12 cellular contexts compared by ENCODE assay signal in the genomic region with DNA sequence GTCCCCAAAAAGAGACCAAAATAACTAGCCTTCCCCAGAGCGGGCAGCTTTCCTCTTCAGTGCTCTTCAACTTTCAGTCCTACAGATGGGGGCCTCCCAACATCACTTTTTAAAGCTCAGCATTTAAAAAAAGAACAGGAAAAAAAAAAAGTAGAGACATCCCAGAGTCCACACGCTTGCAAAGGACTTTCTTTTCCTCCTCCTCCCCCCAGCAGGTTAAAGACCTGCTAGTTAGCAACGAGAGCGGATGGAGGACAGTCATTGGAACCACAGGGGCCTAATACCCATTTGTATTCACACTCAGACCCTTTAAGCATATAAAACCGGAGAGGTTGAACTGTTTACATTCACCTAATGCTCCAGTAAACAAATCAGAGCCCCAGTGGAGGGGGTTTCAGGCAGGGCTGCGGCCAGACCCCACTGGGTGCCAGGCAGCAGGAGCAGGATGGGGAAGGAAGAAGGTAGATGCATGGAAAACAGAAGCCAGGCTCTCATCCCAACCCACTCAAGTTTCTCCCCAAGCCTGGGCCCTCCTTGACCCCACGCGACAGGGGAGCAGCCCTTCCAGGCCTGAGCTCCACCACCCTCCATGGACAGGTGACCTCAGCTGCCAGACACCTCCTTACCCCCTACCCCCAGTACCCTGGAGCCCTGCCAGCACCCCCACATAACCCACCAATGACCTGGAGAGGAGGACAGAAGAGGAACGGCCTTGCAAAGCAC. TPM values are rescaled to one million over a fixed set of nuclear protein-coding genes. Genes with fewer than 3 reads are reported as not detected.
DNase-seq lines count a peak whose midpoint lies in the region; ATAC-seq, FAIRE-seq and TF ChIP-seq lines count a peak whose summit lies in the region.
"Had no signal": no experiment of that assay in that cellular context is flagged by ENCODE, and none has a peak within 500 bp of the region (broad histone marks: within the 10 kb centered on the region; RNA-seq: fewer than 3 reads in every experiment).

No MANE protein-coding gene starts in this region.

- H3K4me3 ChIP-seq in IMR-90 (ENCODE audit: insufficient read depth, low read depth, low read length): no peak overlapping the region
- H3K4me3 ChIP-seq in stomach: no peak overlapping the region

- peaks cover 65% of the 10 kb centered on the region for H4K20me1 ChIP-seq in IMR-90 (ENCODE audit: insufficient read depth, low read length)

- H3K79me1 ChIP-seq in IMR-90 (ENCODE audit: low read depth in 1 of 2, low read length in 2 of 2): peaks cover 39 to 87% of the 10 kb centered on the region in 2 experiments

- peaks cover 40% of the 10 kb centered on the region for H3K27me3 Mint-ChIP-seq in activated CD4-positive, alpha-beta T cell treated with anti-CD3 and anti-CD28 coated beads, Interleukin-2, amount 10 ng/mL, durations not matched to agents 24 days and 14 days

- intact Hi-C loops in IMR-90 (cut with micrococcal nuclease) (no loop called here), stomach (cut with DNase I; ENCODE audit: low total_unique reads) (no loop called here)
- intact Hi-C loops in activated CD4-positive, alpha-beta T cell treated with anti-CD3 and anti-CD28 coated beads, Interleukin-2, amount 10 ng/mL, durations not matched to agents 24 days and 14 days (cut with micrococcal nuclease): no loop called here

- H3K4me3 Mint-ChIP-seq in activated CD4-positive, alpha-beta T cell treated with anti-CD3 and anti-CD28 coated beads, Interleukin-2, amount 10 ng/mL, durations not matched to agents 24 days and 14 days: no peak overlapping the region

- H2AK9ac ChIP-seq in IMR-90 (replicated peaks; ENCODE audit: low read depth, low read length, poor library complexity): peak overlapping the region; percentile 52

- no peaks in the 10 kb centered on the region for H3K9me3 Mint-ChIP-seq in activated CD4-positive, alpha-beta T cell treated with anti-CD3 and anti-CD28 coated beads, Interleukin-2, amount 10 ng/mL, durations not matched to agents 24 days and 14 days
- H3K9me3 Mint-ChIP-seq in activated naive CD4-positive, alpha-beta T cell treated with anti-CD3 and anti-CD28 coated beads, Interleukin-2, amount 50 U/mL, for 72 hours: no peaks in the 10 kb centered on the region

- H3K9ac ChIP-seq in IMR-90 (ENCODE audit: low read depth, low read length): no peak overlapping the region

- peak; percentile 89 for FAIRE-seq in GM19239 (lab: Jason Lieb, UNC)
- FAIRE-seq: endometrium had no signal

- no peaks in the 10 kb centered on the region for H3K36me3 Mint-ChIP-seq in activated CD4-positive, alpha-beta T cell treated with anti-CD3 and anti-CD28 coated beads, Interleukin-2, amount 10 ng/mL, durations not matched to agents 24 days and 14 days (ENCODE audit: low read depth)
- no peaks in the 10 kb centered on the region for H3K36me3 Mint-ChIP-seq in activated naive CD4-positive, alpha-beta T cell treated with anti-CD3 and anti-CD28 coated beads, Interleukin-2, amount 50 U/mL, for 72 hours

- H2BK20ac ChIP-seq in IMR-90 (ENCODE audit: low read depth, low read length): no peak overlapping the region

- no peak overlapping the region for H3K14ac ChIP-seq in IMR-90 (replicated peaks; ENCODE audit: low read depth, low read length)

- H4K5ac ChIP-seq in IMR-90 (ENCODE audit: low read depth, low read length): no peak overlapping the region

- CTCF ChIA-PET in IMR-90 (lab: Yijun Ruan, JAX): no interaction called here

- no peak overlapping the region for H2BK15ac ChIP-seq in IMR-90 (ENCODE audit: low read depth, low read length)

- no peak overlapping the region for H4K8ac ChIP-seq in IMR-90 (ENCODE audit: low read depth in 2 of 2, low read length in 2 of 2)

- TF ChIP-seq CTCF in IMR-90 (conservative IDR thresholded peaks at IDR 0.05; ENCODE audit: low read depth, low read length) (no peak), stomach (IDR thresholded peaks at IDR 0.05) (no peak)

- H3K27ac Mint-ChIP-seq in activated CD4-positive, alpha-beta T cell treated with anti-CD3 and anti-CD28 coated beads, Interleukin-2, amount 10 ng/mL, durations not matched to agents 24 days and 14 days: no peak overlapping the region
- no peak overlapping the region for H3K27ac Mint-ChIP-seq in activated naive CD4-positive, alpha-beta T cell treated with anti-CD3 and anti-CD28 coated beads, Interleukin-2, amount 50 U/mL, for 72 hours

- H3K36me3 ChIP-seq in IMR-90 (ENCODE audit: control insufficient read depth, insufficient read depth, low read length): no peaks in the 10 kb centered on the region; the same call in 1 of the 2 replicates
- H3K36me3 ChIP-seq in stomach: no peaks in the 10 kb centered on the region

- 73% methylated on average over 3 of the region's 9 CpGs; no CpG with 5 or more reads in 1 of the 2 experiments for WGBS in IMR-90 (ENCODE audit: extremely low coverage in 2 of 2, insufficient read length in 1 of 2), 2 experiments
- WGBS in stomach, 5 donors: 61 to 72% (median 65%) methylated on average over 9 of the region's 9 CpGs

- H3K4me1 Mint-ChIP-seq in activated CD4-positive, alpha-beta T cell treated with anti-CD3 and anti-CD28 coated beads, Interleukin-2, amount 10 ng/mL, durations not matched to agents 24 days and 14 days: peaks cover 2% of the 10 kb centered on the region

- no peak overlapping the region for H3K23ac ChIP-seq in IMR-90 (ENCODE audit: low read depth, low read length)

- H3K4me1 ChIP-seq in IMR-90 (ENCODE audit: control insufficient read depth, insufficient read depth, low read length) (peaks cover 23% of the 10 kb centered on the region), stomach (peaks cover 35 to 88% (median 67%) of the 10 kb centered on the region in 4 donors)

- no peak overlapping the region for H2BK120ac ChIP-seq in IMR-90 (ENCODE audit: low read depth, low read length)

- H4K91ac ChIP-seq in IMR-90 (ENCODE audit: insufficient read depth, low read depth, low read length): no peak overlapping the region

- H3K27ac ChIP-seq in IMR-90 (ENCODE audit: insufficient read depth, low read length) (no peak overlapping the region), layer of hippocampus (ENCODE audit: low read depth, low read length) (peak overlapping the region; percentile 27), stomach (peak overlapping the region in 3 of 5 donors; percentile 1 to 44 (median 26))

- no peak for ATAC-seq in IMR-90 (ENCODE audit: low read depth)
- ATAC-seq in activated naive CD4-positive, alpha-beta T cell treated with anti-CD3 and anti-CD28 coated beads, Interleukin-2, amount 50 U/mL, for 72 hours: no peak

- H3K56ac ChIP-seq in IMR-90 (ENCODE audit: extremely low read depth, insufficient read depth, low read length): no peak overlapping the region

- H3K27me3 ChIP-seq in IMR-90 (ENCODE audit: control insufficient read depth, insufficient read depth, low read length) (no peaks in the 10 kb centered on the region), layer of hippocampus (ENCODE audit: control insufficient read depth, insufficient read depth, low read length) (no peaks in the 10 kb centered on the region), stomach (no peaks in the 10 kb centered on the region)

- peak overlapping the region; percentile 45 for H2AFZ ChIP-seq in IMR-90 (replicated peaks; ENCODE audit: low read length, poor library complexity)

- TF ChIP-seq POLR2A in IMR-90 (IDR thresholded peaks at IDR 0.05; ENCODE audit: low read depth, low read length) (no peak), stomach (IDR thresholded peaks at IDR 0.05) (no peak)

- TF ChIP-seq RAD21 in IMR-90 (IDR thresholded peaks at IDR 0.05; ENCODE audit: low read length): no peak

- DNase-seq in GM19239 (ENCODE audit: insufficient read length, low spot score) (no peak), IMR-90 (no peak), stomach (no peak), Kasumi-1 (lab: John Stamatoyannopoulos, UW) (no peak)
- no peak for DNase-seq in activated CD4-positive, alpha-beta T cell treated with anti-CD3 and anti-CD28 coated beads, Interleukin-2, amount 10 ng/mL, durations not matched to agents 24 days and 14 days
- DNase-seq in activated naive CD4-positive, alpha-beta T cell treated with anti-CD3 and anti-CD28 coated beads, Interleukin-2, amount 50 U/mL, for 72 hours (ENCODE audit: low spot score in 2 of 2): no peak
- DNase-seq: activated naive CD4-positive, alpha-beta T cell; DND-41; NCI-H510A treated with DMSO at 0.1 percent for 48 hours; stimulated activated CD4-positive, alpha-beta T cell treated with anti-CD3 and anti-CD28 coated beads, Interleukin-12 subunit alpha, Interleukin-12 subunit beta, amount 100 ng/mL, for 4 hours had no signal

- dilution Hi-C loops in IMR-90 (cut with HindIII; ENCODE audit: low sequenced_read_pairs, unreplicated experiment): loop anchor here (25.0 kb wide), 1 partner anchor 95 kb away; no protein-coding TSS in a partner anchor

- H3K9me3 ChIP-seq in IMR-90 (ENCODE audit: control insufficient read depth, insufficient read depth, low read length): no peaks in the 10 kb centered on the region
- H3K9me3 ChIP-seq in stomach: no peaks in the 10 kb centered on the region

- no peak overlapping the region for H3K4me2 ChIP-seq in IMR-90 (ENCODE audit: low read depth, low read length)

- no peak overlapping the region for H2BK5ac ChIP-seq in IMR-90 (ENCODE audit: low read depth, low read length, poor library complexity, severe bottlenecking)

- H3K9me1 ChIP-seq in IMR-90 (ENCODE audit: insufficient read depth, low read length): peaks cover 3% of the 10 kb centered on the region; the same call in 1 of the 2 replicates

- no peak for TF ChIP-seq EP300 in stomach (IDR thresholded peaks at IDR 0.05)

- BruUV-seq in IMR-90 (replicated peaks; lab: Mats Ljungman, UMichigan): no TSS peak

- H3K4ac ChIP-seq in IMR-90 (ENCODE audit: low read depth, low read length): peak overlapping the region; percentile 27; the same call in 1 of the 2 replicates

- POLR2A ChIA-PET in IMR-90 (lab: Charles Lee; ENCODE audit: unreplicated experiment): no interaction called here

- in situ Hi-C loops in IMR-90 (cut with MboI; ENCODE audit: low sequenced_read_pairs): no loop called here

- H3K18ac ChIP-seq in IMR-90 (ENCODE audit: low read depth, low read length): no peak overlapping the region

- no peak overlapping the region for H2AK5ac ChIP-seq in IMR-90 (ENCODE audit: low read depth, low read length)

TF ChIP-seq in IMR-90, 13 proteins besides CTCF, POLR2A, EP300 and RAD21 (continues in another document):
- no peak for TF ChIP-seq MAFK (IDR thresholded peaks at IDR 0.05; ENCODE audit: low read depth, low read length)

RNA-seq across cellular contexts. Expression of a gene that starts 15.2 kb away (rescaled TPM):
- total RNA-seq in IMR-90 (2012; rRNA removed) (1.4 and 2.2 TPM in 2 replicates), stomach (10 to 100 TPM; 11.7 to 27.5 (median 13.6) TPM)
- polyA plus RNA-seq in IMR-90 (2012; rRNA removed) (1.7 and 2.0 TPM in 2 replicates), stomach (1 to 10 TPM; 1.1 to 2.1 (median 1.5) TPM)
- polyA plus RNA-seq in IMR-90 (2012; cell fraction: cytosol; rRNA removed): 0.78 and 1.1 TPM in 2 replicates
- polyA plus RNA-seq in IMR-90 (2012; cell fraction: nucleus; rRNA removed; ENCODE audit: low replicate concordance): 1.9 and 2.8 TPM in 2 replicates
- total RNA-seq in activated CD4-positive, alpha-beta T cell treated with anti-CD3 and anti-CD28 coated beads, Interleukin-2, amount 10 ng/mL, durations not matched to agents 24 days and 14 days: 0.49 and 0.88 TPM in 2 replicates
- total RNA-seq in activated naive CD4-positive, alpha-beta T cell treated with anti-CD3 and anti-CD28 coated beads, Interleukin-2, amount 50 U/mL, for 72 hours: 1 to 10 TPM in 1 of 2 donors, under 1 TPM in 1; 0.07 to 1.7 TPM
